ENCODE assay signal across 1 cellular context in genomic region chr5:66144074-66144798, GRCh38.
A peak's percentile ranks its signal among the peaks of the same experiment; 100 is the strongest.
TF ChIP-seq lines count a peak whose summit lies in the region.

TSS of gene SREK1 (plus strand) at chr5:66144300. CDS start at chr5:66144377, 77 bp downstream.

TF ChIP-seq in K562, 482 proteins besides CTCF, POLR2A, EP300 and RAD21 (continued from another document and continues in another):
- TF ChIP-seq AFF1 (IDR thresholded peaks at IDR 0.05; ENCODE audit: low read depth in 1 of 2, partially characterized antibody in 2 of 2) = peak; percentile 37 to 39
- TF ChIP-seq GTF2B (IDR thresholded peaks at IDR 0.05; ENCODE audit: extremely low read depth, insufficient read length) = no peak
- no peak for TF ChIP-seq TEAD4 (IDR thresholded peaks at IDR 0.05; ENCODE audit: low read length)
- no peak for TF ChIP-seq TEAD4 (CRISPR knock-in tag; IDR thresholded peaks at IDR 0.05; ENCODE audit: borderline replicate concordance)
- TF ChIP-seq ESRRA (IDR thresholded peaks at IDR 0.05; ENCODE audit: borderline replicate concordance, low read depth) = no peak; the same call in none of the 2 replicates
- 0 out of 2 replicates have a peak, but pooled peaks have one; percentile 27 for TF ChIP-seq ZC3H8 (IDR thresholded peaks at IDR 0.05)
- TF ChIP-seq GABPA (tag; conservative IDR thresholded peaks at IDR 0.05; ENCODE audit: low read depth) = peak; percentile 85
- TF ChIP-seq TRIM28 (IDR thresholded peaks at IDR 0.05) = no peak
- TF ChIP-seq ATF6 (CRISPR knock-in tag; IDR thresholded peaks at IDR 0.05) = peak; percentile 85; the same call in 1 of the 2 replicates
- no peak for TF ChIP-seq ZNF764 (CRISPR knock-in tag; IDR thresholded peaks at IDR 0.05; ENCODE audit: low read depth)
- TF ChIP-seq BCL6 (CRISPR knock-in tag; IDR thresholded peaks at IDR 0.05) = no peak
- no peak for TF ChIP-seq SMAD2 (IDR thresholded peaks at IDR 0.05; ENCODE audit: low read depth, low read length)
- TF ChIP-seq KLF13 (tag; IDR thresholded peaks at IDR 0.05; ENCODE audit: borderline replicate concordance, low read depth) = no peak
- no peak for TF ChIP-seq ZNF146 (CRISPR knock-in tag; IDR thresholded peaks at IDR 0.05; ENCODE audit: unreplicated experiment)
- TF ChIP-seq GMEB1 (CRISPR knock-in tag; IDR thresholded peaks at IDR 0.05) = peak; percentile 72
- no peak for TF ChIP-seq DDX20 (tag; IDR thresholded peaks at IDR 0.05; ENCODE audit: low read depth)
- no peak for TF ChIP-seq CHCHD3 (CRISPR knock-in tag; IDR thresholded peaks at IDR 0.05)
- peak; percentile 98 for TF ChIP-seq EP400 (IDR thresholded peaks at IDR 0.05)
- no peak for TF ChIP-seq FOXP1 (CRISPR knock-in tag; IDR thresholded peaks at IDR 0.05)
- TF ChIP-seq MTA1 (IDR thresholded peaks at IDR 0.05; ENCODE audit: borderline replicate concordance) = peak; percentile 81; the same call in 1 of the 2 replicates
- peak; percentile 11 to 89; a peak in 3 of 4 replicates for TF ChIP-seq FOXK2 (conservative IDR thresholded peaks at IDR 0.05 in 1 of 2, IDR thresholded peaks at IDR 0.05 in 1 of 2; ENCODE audit: low read depth in 2 of 2)
- peak; percentile 73; the same call in 1 of the 2 replicates for TF ChIP-seq BRD4 (IDR thresholded peaks at IDR 0.05)
- no peak for TF ChIP-seq TFAM (CRISPR knock-in tag; conservative IDR thresholded peaks at IDR 0.05)
- TF ChIP-seq POLR2AphosphoS5 (IDR thresholded peaks at IDR 0.05; ENCODE audit: control insufficient read depth, insufficient read depth, low read depth, low read length) = peak; percentile 89; the same call in 1 of the 2 replicates
- TF ChIP-seq ZNF408 (CRISPR knock-in tag; IDR thresholded peaks at IDR 0.05; ENCODE audit: low read depth) = no peak
- TF ChIP-seq CCAR2 (IDR thresholded peaks at IDR 0.05; ENCODE audit: low read depth, low read length) = no peak
- TF ChIP-seq TSHZ1 (CRISPR knock-in tag; IDR thresholded peaks at IDR 0.05) = no peak
- peak; percentile 36 for TF ChIP-seq ETS1 (conservative IDR thresholded peaks at IDR 0.05; ENCODE audit: control insufficient read depth, low read depth, low read length)
- no peak; the same call in 1 of the 2 replicates for TF ChIP-seq STAT6 (CRISPR knock-in tag; IDR thresholded peaks at IDR 0.05)
- TF ChIP-seq RFX7 (CRISPR knock-in tag; IDR thresholded peaks at IDR 0.05) = no peak
- peak; percentile 12 to 76; a peak in 2 of 4 replicates for TF ChIP-seq SIN3A (IDR thresholded peaks at IDR 0.05; ENCODE audit: borderline replicate concordance in 2 of 2, control insufficient read depth in 1 of 2, low read depth in 2 of 2, low read length in 2 of 2)
- no peak for TF ChIP-seq KDM2B (CRISPR knock-in tag; IDR thresholded peaks at IDR 0.05)
- no peak for TF ChIP-seq ZNF3 (CRISPR knock-in tag; IDR thresholded peaks at IDR 0.05)
- TF ChIP-seq KHSRP (IDR thresholded peaks at IDR 0.05) = no peak
- no peak for TF ChIP-seq HDAC8 (tag; IDR thresholded peaks at IDR 0.05)
- peak; percentile 86 for TF ChIP-seq PML (IDR thresholded peaks at IDR 0.05; ENCODE audit: low read length)
- TF ChIP-seq ZNF830 (CRISPR knock-in tag; IDR thresholded peaks at IDR 0.05) = no peak
- TF ChIP-seq GATAD2B (IDR thresholded peaks at IDR 0.05; ENCODE audit: borderline replicate concordance) = 0 out of 2 replicates have a peak, but pooled peaks have one; percentile 57
- TF ChIP-seq ZNF311 (CRISPR knock-in tag; IDR thresholded peaks at IDR 0.05) = no peak
- no peak for TF ChIP-seq RBM15 (IDR thresholded peaks at IDR 0.05; ENCODE audit: insufficient read depth, low read length)
- TF ChIP-seq HMBOX1 (IDR thresholded peaks at IDR 0.05) = no peak
- TF ChIP-seq COPS2 (conservative IDR thresholded peaks at IDR 0.05) = no peak
- 0 out of 2 replicates have a peak, but pooled peaks have one; percentile 12 for TF ChIP-seq ZEB2 (IDR thresholded peaks at IDR 0.05)
- TF ChIP-seq PCBP1 (IDR thresholded peaks at IDR 0.05; ENCODE audit: low read depth, low read length, poor library complexity, severe bottlenecking) = peak; percentile 53
- peak in 1 of 2 experiments; percentile 25; a peak in 2 of 4 replicates for TF ChIP-seq TEAD1 (CRISPR knock-in tag; IDR thresholded peaks at IDR 0.05)
- no peak for TF ChIP-seq NFATC3 (IDR thresholded peaks at IDR 0.05)
- TF ChIP-seq SRSF9 (IDR thresholded peaks at IDR 0.05; ENCODE audit: borderline replicate concordance, low read depth, low read length) = no peak
- TF ChIP-seq ZNF696 (CRISPR knock-in tag; conservative IDR thresholded peaks at IDR 0.05) = no peak
- peak; percentile 51; the same call in 1 of the 2 replicates for TF ChIP-seq NCOR1 (IDR thresholded peaks at IDR 0.05)
- no peak for TF ChIP-seq HNRNPK (IDR thresholded peaks at IDR 0.05; ENCODE audit: low read depth, low read length, poor library complexity, severe bottlenecking)
- no peak for TF ChIP-seq CBX1 (IDR thresholded peaks at IDR 0.05; ENCODE audit: low read depth)
- TF ChIP-seq PREB (CRISPR knock-in tag; IDR thresholded peaks at IDR 0.05) = no peak
